14 cellular contexts compared by ENCODE assay signal in the genomic region with DNA sequence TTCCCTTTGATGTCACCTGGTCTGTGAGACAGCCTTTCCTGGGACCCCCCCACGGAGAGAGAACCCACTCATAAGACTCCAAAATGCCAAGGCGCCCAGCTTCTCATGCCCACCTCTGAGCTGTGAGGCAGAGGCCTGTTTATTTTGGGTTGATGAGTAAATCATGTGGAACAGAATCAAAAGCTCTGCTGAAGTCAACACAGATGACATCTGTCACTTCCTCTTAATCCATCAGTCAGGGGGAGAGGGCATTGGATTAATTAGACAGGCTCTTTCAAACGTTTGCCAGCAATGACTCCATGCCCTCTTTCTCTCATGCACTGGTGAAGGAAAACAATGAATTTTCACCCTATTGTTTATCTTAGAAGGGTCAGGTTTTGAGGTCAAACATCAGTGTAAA.
DNase-seq lines count a peak whose midpoint lies in the region; ATAC-seq and TF ChIP-seq lines count a peak whose summit lies in the region.
"Had no signal": no experiment of that assay in that cellular context is flagged by ENCODE, and none has a peak within 500 bp of the region (broad histone marks: within the 10 kb centered on the region; RNA-seq: fewer than 3 reads in every experiment).

No MANE protein-coding gene starts in this region.

- WGBS in neuronal stem cell (ENCODE audit: extremely low coverage in 2 of 2, insufficient read length in 2 of 2, insufficient replicate concordance in 1 of 2), 2 donors, result no CpG with 5 or more reads among the region's 3 CpGs

- intact Hi-C loops in CD14-positive monocyte (cut with micrococcal nuclease), result loop anchor here in 1 of 2 donors (5.0 kb wide), 1 partner anchor 46 kb away; no protein-coding TSS in a partner anchor

- H3K9me3 ChIP-seq in neuronal stem cell (replicated peaks in 1 of 2; ENCODE audit: control insufficient read depth in 2 of 2, insufficient read depth in 1 of 2, low read depth in 1 of 2, low read length in 2 of 2), result no peaks in the 10 kb centered on the region
- H3K9me3 ChIP-seq in effector memory CD4-positive, alpha-beta T cell (ENCODE audit: control insufficient read depth, low read length), result no peaks in the 10 kb centered on the region
- H3K9me3 ChIP-seq: SJSA1, tibial artery had no signal

- peak overlapping the region; percentile 27 for H3K27ac ChIP-seq in VCaP
- H3K27ac ChIP-seq in neuronal stem cell (replicated peaks; ENCODE audit: low read length), result no peak overlapping the region
- H3K27ac ChIP-seq in effector memory CD4-positive, alpha-beta T cell (ENCODE audit: insufficient read depth, low read length, poor library complexity, severe bottlenecking), result no peak overlapping the region
- H3K27ac ChIP-seq in foreskin keratinocyte, result no peak overlapping the region
- H3K27ac ChIP-seq: brain microvascular endothelial cell, SJSA1, tibial artery had no signal

- peaks cover 49% of the 10 kb centered on the region for H3K4me1 Mint-ChIP-seq in CD14-positive monocyte
- no peaks in the 10 kb centered on the region for H3K4me1 Mint-ChIP-seq in activated CD8-positive, alpha-beta T cell treated with anti-CD3 and anti-CD28 coated beads, Interleukin-2, amount 10 ng/mL, durations not matched to agents 7 days and 5 days (ENCODE audit: low read depth)

- no peak overlapping the region for H2AK5ac ChIP-seq in neuronal stem cell (ENCODE audit: low read depth, low read length)

- H3K4me3 Mint-ChIP-seq in CD14-positive monocyte, result no peak overlapping the region
- H3K4me3 Mint-ChIP-seq in activated CD8-positive, alpha-beta T cell treated with anti-CD3 and anti-CD28 coated beads, Interleukin-2, amount 10 ng/mL, durations not matched to agents 7 days and 5 days, result no peak overlapping the region

- H3K4me2 ChIP-seq in neuronal stem cell (ENCODE audit: insufficient read depth, low read length, poor library complexity, severe bottlenecking), result no peak overlapping the region

- no peak overlapping the region for H3K4me3 ChIP-seq in neuronal stem cell (ENCODE audit: low read length in 2 of 2)
- no peak overlapping the region for H3K4me3 ChIP-seq in effector memory CD4-positive, alpha-beta T cell (ENCODE audit: insufficient read depth, low read depth, low read length, poor library complexity, severe bottlenecking)
- H3K4me3 ChIP-seq: SJSA1, tibial artery had no signal

- H4K91ac ChIP-seq in neuronal stem cell (ENCODE audit: low read depth, low read length, poor library complexity), result no peak overlapping the region

- peaks cover 2 to 10% (median 3%) of the 10 kb centered on the region in 3 donors for H3K27me3 Mint-ChIP-seq in CD14-positive monocyte (ENCODE audit: low read depth in 3 of 3)
- H3K27me3 Mint-ChIP-seq in activated CD8-positive, alpha-beta T cell treated with anti-CD3 and anti-CD28 coated beads, Interleukin-2, amount 10 ng/mL, durations not matched to agents 7 days and 5 days (ENCODE audit: low read depth), result peaks cover 2% of the 10 kb centered on the region

- no peak overlapping the region for H3K23ac ChIP-seq in neuronal stem cell (ENCODE audit: low read depth, low read length, poor library complexity)

- H3K14ac ChIP-seq in neuronal stem cell (ENCODE audit: low read length), result no peak overlapping the region

- H4K8ac ChIP-seq in neuronal stem cell (ENCODE audit: low read depth, low read length), result no peak overlapping the region

- H3K4me1 ChIP-seq in neuronal stem cell (ENCODE audit: control insufficient read depth in 2 of 2, insufficient read depth in 1 of 2, low read depth in 1 of 2, low read length in 2 of 2) (peaks cover 17 to 19% of the 10 kb centered on the region in 2 donors), foreskin keratinocyte (peaks cover 26% of the 10 kb centered on the region)
- no peaks in the 10 kb centered on the region for H3K4me1 ChIP-seq in effector memory CD4-positive, alpha-beta T cell (ENCODE audit: control insufficient read depth, insufficient read depth, low read length, poor library complexity, severe bottlenecking)

- no peak for ATAC-seq in foreskin keratinocyte
- no peak for ATAC-seq in GM21390 (IDR thresholded peaks at IDR 0.05; ENCODE audit: unreplicated experiment)
- ATAC-seq in activated CD8-positive, alpha-beta T cell treated with anti-CD3 and anti-CD28 coated beads, Interleukin-2, amount 10 ng/mL, durations not matched to agents 7 days and 5 days, result no peak

- H3K27ac Mint-ChIP-seq in CD14-positive monocyte, result peak overlapping the region in 6 of 7 donors; percentile 4 to 84 (median 28)
- no peak overlapping the region for H3K27ac Mint-ChIP-seq in activated CD8-positive, alpha-beta T cell treated with anti-CD3 and anti-CD28 coated beads, Interleukin-2, amount 10 ng/mL, durations not matched to agents 7 days and 5 days

- H3K9me3 Mint-ChIP-seq in CD14-positive monocyte, result peaks cover 0 to 3% (median 0%) of the 10 kb centered on the region in 7 donors
- H3K9me3 Mint-ChIP-seq in activated CD8-positive, alpha-beta T cell treated with anti-CD3 and anti-CD28 coated beads, Interleukin-2, amount 10 ng/mL, durations not matched to agents 7 days and 5 days (ENCODE audit: insufficient read depth), result no peaks in the 10 kb centered on the region

- no peak overlapping the region for H2AFZ ChIP-seq in neuronal stem cell (ENCODE audit: low read length)

- H3K27me3 ChIP-seq in neuronal stem cell (ENCODE audit: control insufficient read depth in 3 of 3, insufficient read depth in 3 of 3, low read depth in 1 of 3, low read length in 3 of 3) (no peaks in the 10 kb centered on the region), foreskin keratinocyte (no peaks in the 10 kb centered on the region)
- H3K27me3 ChIP-seq in effector memory CD4-positive, alpha-beta T cell (replicated peaks; ENCODE audit: control insufficient read depth, insufficient read depth, low read length, poor library complexity, severe bottlenecking), result no peaks in the 10 kb centered on the region
- H3K27me3 ChIP-seq: brain microvascular endothelial cell, SJSA1, tibial artery had no signal

- DNase-seq in CD14-positive monocyte (ENCODE audit: low spot score) (no peak), NCI-H1694 (lab: John Stamatoyannopoulos, UW) (peak; percentile 97), neuronal stem cell (ENCODE audit: low spot score) (peak; percentile 17), foreskin keratinocyte (no peak)
- no peak for DNase-seq in effector memory CD4-positive, alpha-beta T cell
- DNase-seq in activated CD8-positive, alpha-beta T cell treated with anti-CD3 and anti-CD28 coated beads, Interleukin-2, amount 10 ng/mL, durations not matched to agents 7 days and 5 days, result no peak
- DNase-seq: activated naive CD4-positive, alpha-beta T cell treated with anti-CD3 and anti-CD28 coated beads, Interleukin-2, amount 50 U/mL, for 16 hours; AML-193; brain microvascular endothelial cell; effector CD8-positive, alpha-beta T cell had no signal

- no peak overlapping the region for H3K9ac ChIP-seq in neuronal stem cell (ENCODE audit: low read depth, low read length, poor library complexity)

- H3K36me3 ChIP-seq in neuronal stem cell (replicated peaks in 1 of 2; ENCODE audit: control insufficient read depth in 2 of 2, insufficient read depth in 2 of 2, low read length in 2 of 2), result no peaks in the 10 kb centered on the region
- no peaks in the 10 kb centered on the region for H3K36me3 ChIP-seq in effector memory CD4-positive, alpha-beta T cell (ENCODE audit: control insufficient read depth, insufficient read depth, low read length)
- H3K36me3 ChIP-seq: brain microvascular endothelial cell, SJSA1, tibial artery had no signal

- peaks cover 13 to 16% of the 10 kb centered on the region in 2 donors for H3K36me3 Mint-ChIP-seq in CD14-positive monocyte
- no peaks in the 10 kb centered on the region for H3K36me3 Mint-ChIP-seq in activated CD8-positive, alpha-beta T cell treated with anti-CD3 and anti-CD28 coated beads, Interleukin-2, amount 10 ng/mL, durations not matched to agents 7 days and 5 days (ENCODE audit: low read depth)

- POLR2A ChIA-PET in activated CD8-positive, alpha-beta T cell treated with anti-CD3 and anti-CD28 coated beads, Interleukin-2, amount 10 ng/mL, durations not matched to agents 7 days and 5 days (lab: Charles Lee), result no interaction called here

- CTCF ChIA-PET in activated CD8-positive, alpha-beta T cell treated with anti-CD3 and anti-CD28 coated beads, Interleukin-2, amount 10 ng/mL, durations not matched to agents 7 days and 5 days (lab: Charles Lee), result no interaction called here

- no peak overlapping the region for H3K4ac ChIP-seq in neuronal stem cell (ENCODE audit: low read length)

- no peak overlapping the region for H2BK15ac ChIP-seq in neuronal stem cell (ENCODE audit: low read length)

- no peak overlapping the region for H2BK120ac ChIP-seq in neuronal stem cell (ENCODE audit: low read depth, low read length)

- no peak overlapping the region for H3K18ac ChIP-seq in neuronal stem cell (ENCODE audit: low read length)

- H3K79me1 ChIP-seq in neuronal stem cell (ENCODE audit: low read depth, low read length), result no peaks in the 10 kb centered on the region

- H2BK12ac ChIP-seq in neuronal stem cell (ENCODE audit: low read length), result no peak overlapping the region

- no peak overlapping the region for H2BK5ac ChIP-seq in neuronal stem cell (ENCODE audit: low read length)

- TF ChIP-seq CTCF in CD14-positive monocyte (IDR thresholded peaks at IDR 0.05) (no peak), VCaP (conservative IDR thresholded peaks at IDR 0.05) (no peak), foreskin keratinocyte (conservative IDR thresholded peaks at IDR 0.05) (no peak)

Comparison
In these comparisons a context has a peak if more than half of its experiments do, and no peak if none do; other contexts are left out.
1. DNase-seq: peak in NCI-H1694 (single experiment) and neuronal stem cell (single experiment); none in CD14-positive monocyte (single experiment), effector memory CD4-positive, alpha-beta T cell (0 of 3), foreskin keratinocyte (0 of 2) and activated CD8-positive, alpha-beta T cell treated with anti-CD3 and anti-CD28 coated beads, Interleukin-2, amount 10 ng/mL, durations not matched to agents 7 days and 5 days (single experiment).